In the genomic region with DNA sequence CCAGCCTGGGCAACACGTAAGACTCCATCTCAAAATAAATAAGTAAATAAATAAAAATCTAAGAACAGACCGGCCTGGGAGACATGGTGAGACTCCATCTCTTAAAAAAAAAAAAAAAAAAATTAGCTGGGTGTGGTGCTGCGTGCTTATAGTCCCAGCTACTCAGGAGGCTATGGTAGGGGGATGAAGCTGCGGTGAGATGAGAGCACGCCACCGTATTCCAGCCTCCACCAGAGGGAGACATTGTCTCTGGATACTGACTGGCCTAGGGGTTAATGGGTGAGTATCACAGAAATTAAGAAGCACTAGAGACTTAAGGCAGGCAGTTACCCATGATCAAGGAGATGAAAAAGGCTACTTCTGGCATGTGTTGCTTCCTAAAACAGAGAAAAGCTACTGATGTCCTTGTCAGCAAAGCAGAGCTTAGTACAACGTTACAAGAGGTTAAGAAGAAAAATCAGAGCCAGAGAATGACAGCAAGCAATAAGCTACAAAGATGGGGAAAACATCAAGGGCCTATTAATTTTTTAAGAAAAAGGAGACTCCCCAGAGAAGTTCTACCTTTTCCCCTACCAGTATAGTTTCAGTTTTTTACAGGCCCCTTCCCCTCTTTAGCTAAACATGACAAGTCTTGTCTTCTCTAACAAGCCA, we compare ENCODE assay signal across 8 cellular contexts. TPM values are rescaled to one million over a fixed set of nuclear protein-coding genes. Genes with fewer than 3 reads are reported as not detected.
DNase-seq lines count a peak whose midpoint lies in the region; ATAC-seq and TF ChIP-seq lines count a peak whose summit lies in the region.

No MANE protein-coding gene starts in this region.

- peaks cover 4% of the 10 kb centered on the region; the same call in 1 of the 2 replicates for H3K4me1 ChIP-seq in IMR-90 (ENCODE audit: control insufficient read depth, insufficient read depth, low read length)
- H3K4me1 ChIP-seq in OCI-LY3 (ENCODE audit: low read length): peaks cover 35% of the 10 kb centered on the region
- H3K4me1 ChIP-seq in fibroblast of lung (ENCODE audit: control insufficient read depth, extremely low read depth, insufficient read depth, low read length): no peaks in the 10 kb centered on the region
- H3K4me1 ChIP-seq in suprapubic skin: peaks cover 4% of the 10 kb centered on the region

- no peak for TF ChIP-seq EP300 in suprapubic skin (IDR thresholded peaks at IDR 0.05)

- H3K18ac ChIP-seq in IMR-90 (ENCODE audit: low read depth, low read length): no peak overlapping the region

- no peaks in the 10 kb centered on the region for H3K27me3 ChIP-seq in IMR-90 (ENCODE audit: control insufficient read depth, insufficient read depth, low read length)
- no peaks in the 10 kb centered on the region for H3K27me3 ChIP-seq in OCI-LY3 (ENCODE audit: low read depth, low read length)
- H3K27me3 ChIP-seq in fibroblast of lung (ENCODE audit: control insufficient read depth, insufficient read depth, low read length): no peaks in the 10 kb centered on the region
- no peaks in the 10 kb centered on the region for H3K27me3 ChIP-seq in suprapubic skin

- H3K9ac ChIP-seq in IMR-90 (ENCODE audit: low read depth, low read length): no peak overlapping the region
- no peak overlapping the region for H3K9ac ChIP-seq in OCI-LY3 (ENCODE audit: low read length)
- no peak overlapping the region for H3K9ac ChIP-seq in fibroblast of lung (ENCODE audit: insufficient read depth, low read length)

- no peak overlapping the region for H2BK20ac ChIP-seq in IMR-90 (ENCODE audit: low read depth, low read length)

- DNase-seq in Right ventricle myocardium inferior (ENCODE audit: missing footprints): no peak
- no peak for DNase-seq in cardiac septum (ENCODE audit: low spot score)
- peak; percentile 54 for DNase-seq in IMR-90
- peak; percentile 67 for DNase-seq in activated T-cell treated with anti-CD3 and anti-CD28 coated beads, Interleukin-2, amount 50 U/mL, for 24 hours
- peak; percentile 45 to 69 for DNase-seq in fibroblast of lung (ENCODE audit: low read depth in 2 of 2)
- no peak for DNase-seq in suprapubic skin (ENCODE audit: low spot score in 2 of 2)

- no peak overlapping the region for H2BK120ac ChIP-seq in IMR-90 (ENCODE audit: low read depth, low read length)

- H3K4me2 ChIP-seq in IMR-90 (ENCODE audit: low read depth, low read length): no peak overlapping the region
- no peak overlapping the region for H3K4me2 ChIP-seq in OCI-LY3 (ENCODE audit: low read length)
- no peak overlapping the region for H3K4me2 ChIP-seq in fibroblast of lung (ENCODE audit: extremely low read depth, insufficient read depth, low read length)

- CTCF ChIA-PET in IMR-90 (lab: Yijun Ruan, JAX): interaction anchor here (0.6 to 3.2 kb wide), 8 partner anchors 9 to 190 kb away, joined by 3 to 17 read pairs (median 6); no protein-coding TSS in a partner anchor

- no peak overlapping the region for H3K4ac ChIP-seq in IMR-90 (ENCODE audit: low read depth, low read length)

- no peaks in the 10 kb centered on the region for H3K27me3 Mint-ChIP-seq in activated T-cell treated with anti-CD3 and anti-CD28 coated beads, Interleukin-2, amount 50 U/mL, for 24 hours
- H3K27me3 Mint-ChIP-seq in nephron (ENCODE audit: low read depth): no peaks in the 10 kb centered on the region

- 0 out of 2 replicates have a peak, but pooled peaks have one; percentile 24 for TF ChIP-seq POLR2A in IMR-90 (IDR thresholded peaks at IDR 0.05; ENCODE audit: low read depth, low read length)
- no peak for TF ChIP-seq POLR2A in suprapubic skin (IDR thresholded peaks at IDR 0.05)

- peak; percentile 83 for TF ChIP-seq RAD21 in IMR-90 (IDR thresholded peaks at IDR 0.05; ENCODE audit: low read length)

- no peak overlapping the region for H3K27ac ChIP-seq in IMR-90 (ENCODE audit: insufficient read depth, low read length)
- peak overlapping the region; percentile 57 for H3K27ac ChIP-seq in OCI-LY3 (ENCODE audit: low read length)
- no peak overlapping the region for H3K27ac ChIP-seq in fibroblast of lung (ENCODE audit: insufficient read depth, low read length)
- no peak overlapping the region for H3K27ac ChIP-seq in suprapubic skin

- H3K27ac Mint-ChIP-seq in activated T-cell treated with anti-CD3 and anti-CD28 coated beads, Interleukin-2, amount 50 U/mL, for 24 hours: peak overlapping the region; percentile 53
- H3K27ac Mint-ChIP-seq in nephron: no peak overlapping the region

- H3K23ac ChIP-seq in IMR-90 (ENCODE audit: low read depth, low read length): no peak overlapping the region

- H3K36me3 Mint-ChIP-seq in activated T-cell treated with anti-CD3 and anti-CD28 coated beads, Interleukin-2, amount 50 U/mL, for 24 hours (ENCODE audit: low read depth): peaks cover 96% of the 10 kb centered on the region
- peaks cover 43% of the 10 kb centered on the region for H3K36me3 Mint-ChIP-seq in nephron (ENCODE audit: low read depth)

- H3K36me3 ChIP-seq in IMR-90 (ENCODE audit: control insufficient read depth, insufficient read depth, low read length): peaks cover 40% of the 10 kb centered on the region
- H3K36me3 ChIP-seq in OCI-LY3 (replicated peaks; ENCODE audit: low read depth, low read length): peaks cover 66% of the 10 kb centered on the region
- peaks cover 2% of the 10 kb centered on the region for H3K36me3 ChIP-seq in fibroblast of lung (ENCODE audit: control insufficient read depth, insufficient read depth, low read length)
- peaks cover 76% of the 10 kb centered on the region for H3K36me3 ChIP-seq in suprapubic skin

- no peak overlapping the region for H2BK15ac ChIP-seq in IMR-90 (ENCODE audit: low read depth, low read length)

- H2AFZ ChIP-seq in IMR-90 (replicated peaks; ENCODE audit: low read length, poor library complexity): no peak overlapping the region
- no peak overlapping the region for H2AFZ ChIP-seq in OCI-LY3 (ENCODE audit: low read depth, low read length)
- H2AFZ ChIP-seq in fibroblast of lung (ENCODE audit: low read length): no peak overlapping the region

- POLR2A ChIA-PET in IMR-90 (lab: Charles Lee; ENCODE audit: unreplicated experiment): no interaction called here

- H2BK5ac ChIP-seq in IMR-90 (ENCODE audit: low read depth, low read length, poor library complexity, severe bottlenecking): no peak overlapping the region

- dilution Hi-C loops in IMR-90 (cut with HindIII; ENCODE audit: low sequenced_read_pairs, unreplicated experiment): loop anchor here (25.0 kb wide), 1 partner anchor 114 kb away; no protein-coding TSS in a partner anchor

- BruUV-seq in IMR-90 (replicated peaks; lab: Mats Ljungman, UMichigan): no TSS peak

- H2AK9ac ChIP-seq in IMR-90 (replicated peaks; ENCODE audit: low read depth, low read length, poor library complexity): no peak overlapping the region

- TF ChIP-seq CTCF in IMR-90 (conservative IDR thresholded peaks at IDR 0.05; ENCODE audit: low read depth, low read length) (peak; percentile 71), OCI-LY3 (IDR thresholded peaks at IDR 0.05; ENCODE audit: low read depth, low read length) (peak; percentile 80), fibroblast of lung (conservative IDR thresholded peaks at IDR 0.05 in 1 of 2, IDR thresholded peaks at IDR 0.05 in 1 of 2; ENCODE audit: low read depth in 1 of 2, low read length in 2 of 2) (peak; percentile 88 to 89), nephron (IDR thresholded peaks at IDR 0.05; ENCODE audit: unreplicated experiment in 3 of 3) (peak; percentile 77 to 79 (median 79)), suprapubic skin (IDR thresholded peaks at IDR 0.05) (peak; percentile 60 to 82)

- no peak overlapping the region for H2AK5ac ChIP-seq in IMR-90 (ENCODE audit: low read depth, low read length)

- H4K91ac ChIP-seq in IMR-90 (ENCODE audit: insufficient read depth, low read depth, low read length): no peak overlapping the region

- no CpG with 5 or more reads among the region's 7 CpGs for WGBS in IMR-90 (ENCODE audit: extremely low coverage in 2 of 2, insufficient read length in 1 of 2), 2 experiments
- 36% methylated on average over 7 of the region's 7 CpGs for WGBS in suprapubic skin

- intact Hi-C loops in Right ventricle myocardium inferior (cut with DNase I): loop anchor here (1.0 kb wide), 1 partner anchor 123 kb away; no protein-coding TSS in a partner anchor
- intact Hi-C loops in cardiac septum (cut with DNase I): loop anchor here (1.0 kb wide), 1 partner anchor 123 kb away; no protein-coding TSS in a partner anchor
- intact Hi-C loops in IMR-90 (cut with micrococcal nuclease): loop anchor here (1.0 to 2.0 kb wide), 2 partner anchors 47 to 123 kb away; no protein-coding TSS in a partner anchor

- no peaks in the 10 kb centered on the region for H3K9me3 Mint-ChIP-seq in activated T-cell treated with anti-CD3 and anti-CD28 coated beads, Interleukin-2, amount 50 U/mL, for 24 hours
- H3K9me3 Mint-ChIP-seq in nephron: no peaks in the 10 kb centered on the region

- H3K79me2 ChIP-seq in OCI-LY3 (ENCODE audit: low read length): peaks cover 95% of the 10 kb centered on the region
- peaks cover 11% of the 10 kb centered on the region for H3K79me2 ChIP-seq in fibroblast of lung (ENCODE audit: control insufficient read depth, insufficient read depth, low read length)

- ATAC-seq in Right ventricle myocardium inferior (peak; percentile 81), IMR-90 (ENCODE audit: low read depth) (peak; percentile 91)

- no peak overlapping the region for H3K4me3 Mint-ChIP-seq in activated T-cell treated with anti-CD3 and anti-CD28 coated beads, Interleukin-2, amount 50 U/mL, for 24 hours
- no peak overlapping the region for H3K4me3 Mint-ChIP-seq in nephron

- H3K9me3 ChIP-seq in IMR-90 (ENCODE audit: control insufficient read depth, insufficient read depth, low read length): no peaks in the 10 kb centered on the region
- H3K9me3 ChIP-seq in OCI-LY3 (ENCODE audit: insufficient read depth, low read length): no peaks in the 10 kb centered on the region
- no peaks in the 10 kb centered on the region for H3K9me3 ChIP-seq in fibroblast of lung (ENCODE audit: control insufficient read depth, insufficient read depth, low read depth, low read length)
- H3K9me3 ChIP-seq in suprapubic skin: no peaks in the 10 kb centered on the region

- peaks cover 7 to 17% of the 10 kb centered on the region in 2 experiments for H3K79me1 ChIP-seq in IMR-90 (ENCODE audit: low read depth in 1 of 2, low read length in 2 of 2)

- in situ Hi-C loops in IMR-90 (cut with MboI; ENCODE audit: low sequenced_read_pairs): loop anchor here (10.0 kb wide), 1 partner anchor 441 kb away; a partner anchor contains a TSS

- peaks cover 42% of the 10 kb centered on the region for H3K4me1 Mint-ChIP-seq in activated T-cell treated with anti-CD3 and anti-CD28 coated beads, Interleukin-2, amount 50 U/mL, for 24 hours (ENCODE audit: low read depth)
- no peaks in the 10 kb centered on the region for H3K4me1 Mint-ChIP-seq in nephron

- no peak overlapping the region for H3K4me3 ChIP-seq in IMR-90 (ENCODE audit: insufficient read depth, low read depth, low read length)
- no peak overlapping the region for H3K4me3 ChIP-seq in OCI-LY3 (ENCODE audit: low read length)
- no peak overlapping the region for H3K4me3 ChIP-seq in fibroblast of lung (replicated peaks in 1 of 4; ENCODE audit: control extremely low read depth in 1 of 4, insufficient read depth in 1 of 4, low read depth in 3 of 4, low read length in 4 of 4)
- H3K4me3 ChIP-seq in suprapubic skin: no peak overlapping the region

- no peak overlapping the region for H4K5ac ChIP-seq in IMR-90 (ENCODE audit: low read depth, low read length)

- H3K14ac ChIP-seq in IMR-90 (replicated peaks; ENCODE audit: low read depth, low read length): no peak overlapping the region

- H3K9me1 ChIP-seq in IMR-90 (ENCODE audit: insufficient read depth, low read length): no peaks in the 10 kb centered on the region

- H3K56ac ChIP-seq in IMR-90 (ENCODE audit: extremely low read depth, insufficient read depth, low read length): no peak overlapping the region

- H4K8ac ChIP-seq in IMR-90 (ENCODE audit: low read depth in 2 of 2, low read length in 2 of 2): no peak overlapping the region

- peaks cover 12% of the 10 kb centered on the region for H4K20me1 ChIP-seq in IMR-90 (ENCODE audit: insufficient read depth, low read length)
- H4K20me1 ChIP-seq in OCI-LY3 (ENCODE audit: insufficient read depth, low read length): peaks cover 72% of the 10 kb centered on the region
- H4K20me1 ChIP-seq in fibroblast of lung (ENCODE audit: control insufficient read depth, extremely low read depth, insufficient read depth, low read length): no peaks in the 10 kb centered on the region

RNA-seq across cellular contexts. Expression of a gene that starts 8.6 kb away (rescaled TPM):
- total RNA-seq in Right ventricle myocardium inferior (91.8 TPM), cardiac septum (131 TPM), IMR-90 (2012; rRNA removed) (156 and 207 TPM in 2 replicates), fibroblast of lung (169 and 184 TPM in 2 replicates), suprapubic skin (100 to 1,000 TPM in 1 of 4 donors, 10 to 100 TPM in 3; 67.6 to 163 (median 70.4) TPM)
- polyA plus RNA-seq in IMR-90 (2012; rRNA removed) (57.1 and 78.6 TPM in 2 replicates), fibroblast of lung (99.8 and 118 TPM in 2 replicates)
- polyA plus RNA-seq in IMR-90 (2012; cell fraction: cytosol; rRNA removed): 11.4 and 18.2 TPM in 2 replicates
- polyA plus RNA-seq in IMR-90 (2012; cell fraction: nucleus; rRNA removed; ENCODE audit: low replicate concordance): 4.6 and 55.9 TPM in 2 replicates
- polyA plus RNA-seq in fibroblast of lung (2012): 76.8 and 87.5 TPM in 2 replicates
- 34.9 and 39.4 TPM in 2 replicates for polyA minus RNA-seq in fibroblast of lung (ENCODE audit: low replicate concordance)

Comparison
In these comparisons a context has a peak if more than half of its experiments do, and no peak if none do; other contexts are left out.
1. DNase-seq: peak in IMR-90 (single experiment), activated T-cell treated with anti-CD3 and anti-CD28 coated beads, Interleukin-2, amount 50 U/mL, for 24 hours (single experiment) and fibroblast of lung (2 of 2); none in Right ventricle myocardium inferior (single experiment), cardiac septum (single experiment) and suprapubic skin (0 of 2).
2. Peak in every context shown above with its lines, with median percentiles within 50 percentile points of each other: CTCF ChIP-seq.